1 cellular context compared by ENCODE assay signal in the genomic region with DNA sequence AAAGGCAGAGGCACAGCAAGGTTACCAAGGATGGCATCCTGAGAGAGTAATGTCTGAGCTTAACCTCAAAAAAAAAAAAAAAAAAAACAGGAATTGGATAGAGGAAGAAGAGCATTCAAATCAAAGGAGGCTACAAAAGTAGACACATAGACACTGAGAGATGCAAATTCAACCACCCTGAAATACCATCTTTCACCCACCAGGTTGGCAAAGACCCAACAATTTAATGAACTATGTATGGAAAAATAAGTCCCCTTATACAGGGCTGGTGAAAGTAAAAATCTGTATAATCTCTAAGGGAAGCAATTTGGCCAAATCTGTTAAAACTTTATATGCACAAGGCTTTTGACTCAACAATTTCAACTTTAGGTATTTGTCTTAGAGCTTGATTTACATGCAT.
TF ChIP-seq lines count a peak whose summit lies in the region.

No MANE protein-coding gene starts in this region.

TF ChIP-seq in GM12878, 131 proteins besides CTCF, POLR2A, EP300 and RAD21 (continued from another document):
- TF ChIP-seq CHD4 (IDR thresholded peaks at IDR 0.05) (no peak), RB1 (IDR thresholded peaks at IDR 0.05; ENCODE audit: borderline replicate concordance) (no peak), CHD2 (IDR thresholded peaks at IDR 0.05; ENCODE audit: borderline replicate concordance, low read depth, low read length) (no peak), STAT1 (conservative IDR thresholded peaks at IDR 0.05) (no peak), PAX5 (IDR thresholded peaks at IDR 0.05; ENCODE audit: borderline replicate concordance, low read depth, low read length) (no peak), JUNB (IDR thresholded peaks at IDR 0.05) (no peak)
- TF ChIP-seq, protein P1, sequence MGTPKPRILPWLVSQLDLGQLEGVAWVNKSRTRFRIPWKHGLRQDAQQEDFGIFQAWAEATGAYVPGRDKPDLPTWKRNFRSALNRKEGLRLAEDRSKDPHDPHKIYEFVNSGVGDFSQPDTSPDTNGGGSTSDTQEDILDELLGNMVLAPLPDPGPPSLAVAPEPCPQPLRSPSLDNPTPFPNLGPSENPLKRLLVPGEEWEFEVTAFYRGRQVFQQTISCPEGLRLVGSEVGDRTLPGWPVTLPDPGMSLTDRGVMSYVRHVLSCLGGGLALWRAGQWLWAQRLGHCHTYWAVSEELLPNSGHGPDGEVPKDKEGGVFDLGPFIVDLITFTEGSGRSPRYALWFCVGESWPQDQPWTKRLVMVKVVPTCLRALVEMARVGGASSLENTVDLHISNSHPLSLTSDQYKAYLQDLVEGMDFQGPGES (IDR thresholded peaks at IDR 0.05) = no peak
- TF ChIP-seq, protein P2, sequence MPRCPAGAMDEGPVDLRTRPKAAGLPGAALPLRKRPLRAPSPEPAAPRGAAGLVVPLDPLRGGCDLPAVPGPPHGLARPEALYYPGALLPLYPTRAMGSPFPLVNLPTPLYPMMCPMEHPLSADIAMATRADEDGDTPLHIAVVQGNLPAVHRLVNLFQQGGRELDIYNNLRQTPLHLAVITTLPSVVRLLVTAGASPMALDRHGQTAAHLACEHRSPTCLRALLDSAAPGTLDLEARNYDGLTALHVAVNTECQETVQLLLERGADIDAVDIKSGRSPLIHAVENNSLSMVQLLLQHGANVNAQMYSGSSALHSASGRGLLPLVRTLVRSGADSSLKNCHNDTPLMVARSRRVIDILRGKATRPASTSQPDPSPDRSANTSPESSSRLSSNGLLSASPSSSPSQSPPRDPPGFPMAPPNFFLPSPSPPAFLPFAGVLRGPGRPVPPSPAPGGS (IDR thresholded peaks at IDR 0.05; ENCODE audit: borderline replicate concordance, insufficient read depth, low read depth, low read length, poor library complexity, severe bottlenecking) = no peak
- TF ChIP-seq, protein P3, sequence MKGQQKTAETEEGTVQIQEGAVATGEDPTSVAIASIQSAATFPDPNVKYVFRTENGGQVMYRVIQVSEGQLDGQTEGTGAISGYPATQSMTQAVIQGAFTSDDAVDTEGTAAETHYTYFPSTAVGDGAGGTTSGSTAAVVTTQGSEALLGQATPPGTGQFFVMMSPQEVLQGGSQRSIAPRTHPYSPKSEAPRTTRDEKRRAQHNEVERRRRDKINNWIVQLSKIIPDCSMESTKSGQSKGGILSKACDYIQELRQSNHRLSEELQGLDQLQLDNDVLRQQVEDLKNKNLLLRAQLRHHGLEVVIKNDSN (IDR thresholded peaks at IDR 0.05; ENCODE audit: borderline replicate concordance, extremely low read length, insufficient read depth, low read depth, low read length) = no peak
